ENCODE assay signal across 1 cellular context in genomic region chr14:95353007-95353406, GRCh38.
A peak's percentile ranks its signal among the peaks of the same experiment; 100 is the strongest.
TF ChIP-seq lines count a peak whose summit lies in the region.

No MANE protein-coding gene starts in this region.

TF ChIP-seq in HEK293, 187 proteins besides CTCF, POLR2A, EP300 and RAD21 (continued from another document):
- TF ChIP-seq, protein P1, sequence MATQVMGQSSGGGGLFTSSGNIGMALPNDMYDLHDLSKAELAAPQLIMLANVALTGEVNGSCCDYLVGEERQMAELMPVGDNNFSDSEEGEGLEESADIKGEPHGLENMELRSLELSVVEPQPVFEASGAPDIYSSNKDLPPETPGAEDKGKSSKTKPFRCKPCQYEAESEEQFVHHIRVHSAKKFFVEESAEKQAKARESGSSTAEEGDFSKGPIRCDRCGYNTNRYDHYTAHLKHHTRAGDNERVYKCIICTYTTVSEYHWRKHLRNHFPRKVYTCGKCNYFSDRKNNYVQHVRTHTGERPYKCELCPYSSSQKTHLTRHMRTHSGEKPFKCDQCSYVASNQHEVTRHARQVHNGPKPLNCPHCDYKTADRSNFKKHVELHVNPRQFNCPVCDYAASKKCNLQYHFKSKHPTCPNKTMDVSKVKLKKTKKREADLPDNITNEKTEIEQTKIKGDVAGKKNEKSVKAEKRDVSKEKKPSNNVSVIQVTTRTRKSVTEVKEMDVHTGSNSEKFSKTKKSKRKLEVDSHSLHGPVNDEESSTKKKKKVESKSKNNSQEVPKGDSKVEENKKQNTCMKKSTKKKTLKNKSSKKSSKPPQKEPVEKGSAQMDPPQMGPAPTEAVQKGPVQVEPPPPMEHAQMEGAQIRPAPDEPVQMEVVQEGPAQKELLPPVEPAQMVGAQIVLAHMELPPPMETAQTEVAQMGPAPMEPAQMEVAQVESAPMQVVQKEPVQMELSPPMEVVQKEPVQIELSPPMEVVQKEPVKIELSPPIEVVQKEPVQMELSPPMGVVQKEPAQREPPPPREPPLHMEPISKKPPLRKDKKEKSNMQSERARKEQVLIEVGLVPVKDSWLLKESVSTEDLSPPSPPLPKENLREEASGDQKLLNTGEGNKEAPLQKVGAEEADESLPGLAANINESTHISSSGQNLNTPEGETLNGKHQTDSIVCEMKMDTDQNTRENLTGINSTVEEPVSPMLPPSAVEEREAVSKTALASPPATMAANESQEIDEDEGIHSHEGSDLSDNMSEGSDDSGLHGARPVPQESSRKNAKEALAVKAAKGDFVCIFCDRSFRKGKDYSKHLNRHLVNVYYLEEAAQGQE (tag by site-specific recombination; IDR thresholded peaks at IDR 0.05) = peak; percentile 22; the same call in 1 of the 2 replicates
- peak; percentile 57 for TF ChIP-seq ZNF426 (tag by site-specific recombination; IDR thresholded peaks at IDR 0.05)
- peak; percentile 63; the same call in 1 of the 2 replicates for TF ChIP-seq ZNF518A (tag by site-specific recombination; conservative IDR thresholded peaks at IDR 0.05; ENCODE audit: low read depth)
